In the genomic region with DNA sequence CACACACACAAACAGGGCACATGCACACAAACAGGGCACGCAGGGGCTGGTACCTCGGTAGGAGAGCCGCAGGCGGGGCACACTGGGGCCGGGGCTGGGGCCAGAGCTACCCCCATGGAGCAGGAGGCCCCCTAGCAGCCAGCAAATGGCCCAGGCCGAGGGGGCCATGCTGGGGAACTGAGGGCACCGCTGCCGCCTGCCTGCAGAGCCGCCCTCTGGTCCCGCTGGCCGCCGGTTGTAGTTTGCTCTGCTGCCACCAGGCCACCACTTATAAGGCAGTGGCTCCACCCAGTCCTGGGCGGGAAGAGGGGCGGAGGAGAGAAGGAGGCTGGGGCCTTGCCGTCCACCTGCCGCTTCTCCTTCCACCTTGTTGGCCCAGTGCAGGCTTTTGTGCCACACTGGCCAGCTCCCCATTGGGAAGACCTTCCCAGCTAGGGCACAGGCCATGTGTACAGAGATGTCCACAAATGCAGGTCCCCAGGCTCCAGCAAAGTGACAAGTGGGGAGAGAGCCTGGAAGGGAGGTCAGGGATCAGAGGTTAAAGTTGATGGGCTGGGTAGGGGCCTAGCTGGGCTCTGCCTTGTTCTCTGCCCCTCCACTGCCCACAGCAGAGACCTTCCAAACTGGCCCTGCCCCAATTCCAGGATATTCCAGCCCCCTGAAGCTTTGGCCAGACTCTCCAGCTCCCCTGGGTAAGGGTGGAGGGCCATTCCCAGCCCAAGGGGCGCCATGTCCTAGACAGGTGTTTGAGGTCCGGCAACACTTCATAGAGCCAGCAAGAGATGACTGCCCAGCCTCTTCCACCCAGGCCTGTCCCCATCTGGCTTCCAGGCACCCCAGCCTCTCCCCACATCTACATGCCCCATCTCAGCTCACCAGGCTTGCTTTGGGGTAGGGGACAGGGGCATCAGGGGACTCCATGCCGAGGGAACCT, we compare ENCODE assay signal across 8 cellular contexts. TPM values are rescaled to one million over a fixed set of nuclear protein-coding genes. Genes with fewer than 3 reads are reported as not detected.
DNase-seq lines count a peak whose midpoint lies in the region; ATAC-seq lines count a peak whose summit lies in the region.

Gene SEMA3G (minus strand): TSS at position 244 of the 934 bp plus-strand sequence. CDS start 76 bp downstream, at position 168.

- peak within 1 kb of the TSS; percentile 77 to 99 (median 94) for H3K4me2 ChIP-seq in BLaER1 treated with 17β-estradiol and CSF1 and Interleukin-3, amounts not matched to agents 10 nM and 100 nM

- H4K20me1 ChIP-seq in BLaER1 treated with 17β-estradiol and CSF1 and Interleukin-3, amounts not matched to agents 10 nM and 100 nM = peaks cover 0 to 46% (median 25%) of the 10 kb centered on the region in 11 experiments; a peak in 13 of 22 replicates

- peak within 1 kb of the TSS in 8 of 11 experiments; percentile 14 to 68 (median 52); a peak in 13 of 22 replicates for H3K9ac ChIP-seq in BLaER1 treated with 17β-estradiol and CSF1 and Interleukin-3, amounts not matched to agents 10 nM and 100 nM

- peaks cover 33 to 57% (median 42%) of the 10 kb centered on the region in 10 experiments for H3K4me1 ChIP-seq in BLaER1 treated with 17β-estradiol and CSF1 and Interleukin-3, amounts not matched to agents 10 nM and 100 nM

- peak within 1 kb of the TSS in 7 of 11 experiments; percentile 22 to 47 (median 36); a peak in 9 of 22 replicates for H3K27ac ChIP-seq in BLaER1 treated with 17β-estradiol and CSF1 and Interleukin-3, amounts not matched to agents 10 nM and 100 nM

- H3K36me3 ChIP-seq in BLaER1 treated with 17β-estradiol and CSF1 and Interleukin-3, amounts not matched to agents 10 nM and 100 nM = peaks cover 0 to 19% (median 0%) of the 10 kb centered on the region in 11 experiments; a peak in 6 of 22 replicates

- H3K4me3 ChIP-seq in BLaER1 treated with 17β-estradiol and CSF1 and Interleukin-3, amounts not matched to agents 10 nM and 100 nM = peak within 1 kb of the TSS in 8 of 10 experiments; percentile 28 to 68 (median 54); a peak in 15 of 20 replicates

- H3K27me3 ChIP-seq in BLaER1 treated with 17β-estradiol and CSF1 and Interleukin-3, amounts not matched to agents 10 nM and 100 nM = peaks cover 6 to 65% (median 50%) of the 10 kb centered on the region in 11 experiments; a peak in 21 of 22 replicates

- ATAC-seq in GM19372 (IDR thresholded peaks at IDR 0.05; ENCODE audit: low read depth, unreplicated experiment) (peak; percentile 86), HG03558 (IDR thresholded peaks at IDR 0.05; ENCODE audit: extremely low read depth, unreplicated experiment) (peak; percentile 82), Right ventricle myocardium superior (ENCODE audit: poor library complexity) (peak; percentile 60), sciatic nerve (peak; percentile 55), HG03469 (IDR thresholded peaks at IDR 0.05; ENCODE audit: unreplicated experiment) (no peak)

- H3K9me3 ChIP-seq in BLaER1 treated with 17β-estradiol and CSF1 and Interleukin-3, amounts not matched to agents 10 nM and 100 nM (replicated peaks in 1 of 11) = no peaks in the 10 kb centered on the region

- intact Hi-C loops in Right ventricle myocardium superior (cut with DNase I) = no loop called here
- intact Hi-C loops in sciatic nerve (cut with DNase I) = no loop called here

- peak; percentile 63 to 85 for DNase-seq in SHP77 (lab: John Stamatoyannopoulos, UW)
- DNase-seq in activated gamma-delta T cell treated with Interleukin-2 at 50 U/mL for 16 hours = peak; percentile 70
- DNase-seq in Right ventricle myocardium superior = peak; percentile 88
- peak; percentile 83 for DNase-seq in sciatic nerve (ENCODE audit: low spot score)

RNA-seq across cellular contexts. Expression of gene SEMA3G, which starts in this region (rescaled TPM):
- total RNA-seq in Right ventricle myocardium superior (10.4 TPM), sciatic nerve (38.3 TPM)
